Comparison of ENCODE assay signal across 17 cellular contexts in the genomic region with DNA sequence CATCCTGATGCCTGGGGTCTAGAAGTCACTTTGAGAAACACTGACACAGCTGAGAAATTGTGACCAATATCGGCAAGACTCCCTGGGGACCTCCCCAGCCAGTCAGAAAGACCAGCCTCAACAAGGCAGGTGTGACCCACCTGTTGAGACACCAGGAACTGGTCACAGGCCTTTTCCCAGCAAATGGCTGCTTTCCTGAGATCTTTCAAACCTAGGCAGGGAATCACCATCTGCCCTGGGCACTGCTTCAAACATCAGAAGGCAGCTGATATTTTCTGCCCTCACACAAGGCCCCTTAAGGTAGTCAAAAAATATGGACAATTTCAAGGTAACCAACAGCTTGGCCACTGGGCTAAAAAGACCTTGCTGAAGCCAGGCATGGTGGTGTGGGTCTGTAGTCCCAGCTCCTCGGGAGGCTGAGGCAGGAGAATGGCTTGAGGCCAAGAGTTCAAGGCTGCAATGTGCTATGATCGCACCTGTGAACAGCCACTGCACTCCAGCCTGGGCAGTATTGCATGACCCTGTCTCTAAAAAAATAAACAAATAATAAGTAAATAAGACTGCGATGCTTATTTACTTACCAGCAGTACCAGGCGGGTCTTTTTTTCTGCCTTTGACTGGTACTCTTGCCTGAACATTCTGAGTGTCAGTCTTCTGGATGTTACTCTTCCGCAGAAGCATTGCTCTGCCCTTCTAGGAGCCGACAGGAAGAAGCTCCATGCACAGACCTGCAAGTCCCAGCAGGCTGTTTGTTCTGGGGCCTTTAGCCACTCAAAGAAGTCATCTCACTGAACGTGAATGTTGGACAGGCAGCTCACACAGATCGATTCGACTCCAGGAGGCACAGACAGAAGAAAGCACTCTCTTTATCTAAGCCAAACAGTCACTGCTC. TPM values are rescaled to one million over a fixed set of nuclear protein-coding genes. Genes with fewer than 3 reads are reported as not detected.
DNase-seq lines count a peak whose midpoint lies in the region; ATAC-seq and TF ChIP-seq lines count a peak whose summit lies in the region.
"Had no signal": no experiment of that assay in that cellular context is flagged by ENCODE, and none has a peak within 500 bp of the region (broad histone marks: within the 10 kb centered on the region; RNA-seq: fewer than 3 reads in every experiment).

No MANE protein-coding gene starts in this region.

- no peak overlapping the region for H3K4me3 Mint-ChIP-seq in WTC11
- H3K4me3 Mint-ChIP-seq: B cell had no signal

- H3K9me3 ChIP-seq in gastroesophageal sphincter = no peaks in the 10 kb centered on the region
- no peaks in the 10 kb centered on the region for H3K9me3 ChIP-seq in skeletal muscle tissue (ENCODE audit: control insufficient read depth in 3 of 3, low read length in 3 of 3)
- H3K9me3 ChIP-seq: upper lobe of right lung had no signal

- CTCF ChIA-PET in WTC11 (lab: Charles Lee) = interaction anchor here (0.8 to 1.8 kb wide), 5 partner anchors 11 to 71 kb away, joined by 3 to 5 read pairs (median 4); no protein-coding TSS in a partner anchor

- no peaks in the 10 kb centered on the region for H3K27me3 Mint-ChIP-seq in WTC11 (ENCODE audit: low read depth)

- H3K27me3 ChIP-seq in gastroesophageal sphincter (no peaks in the 10 kb centered on the region), skeletal muscle tissue (ENCODE audit: control insufficient read depth in 3 of 3, insufficient read depth in 3 of 3, low read length in 3 of 3) (no peaks in the 10 kb centered on the region)
- H3K27me3 ChIP-seq: upper lobe of right lung had no signal

- DNase-seq in HuH-7 (ENCODE audit: low spot score) (peak; percentile 10), WTC11 (ENCODE audit: low spot score) (no peak), NCI-H2227 (lab: John Stamatoyannopoulos, UW; ENCODE audit: unreplicated experiment) (no peak), NCI-H187 (lab: John Stamatoyannopoulos, UW) (no peak)
- DNase-seq: activated T-cell treated with anti-CD3 and anti-CD28 coated beads for 4 hours, midbrain, NCI-H2171 treated with DMSO at 0.1 percent for 48 hours, PC-9, upper lobe of right lung had no signal

- no peaks in the 10 kb centered on the region for H3K36me3 Mint-ChIP-seq in WTC11
- H3K36me3 Mint-ChIP-seq: activated naive CD4-positive, alpha-beta T cell treated with anti-CD3 and anti-CD28 coated beads, Interleukin-2, amount 50 U/mL, for 72 hours had no signal

- H3K27ac ChIP-seq in gastroesophageal sphincter = peak overlapping the region; percentile 84 to 100 (median 94)
- H3K27ac ChIP-seq in skeletal muscle tissue (ENCODE audit: low read depth, low read length) = peak overlapping the region; percentile 3
- H3K27ac ChIP-seq: parathyroid adenoma, PC-9 had no signal

- no peak overlapping the region for H3K9ac ChIP-seq in skeletal muscle tissue (ENCODE audit: low read depth in 1 of 3, low read length in 3 of 3)
- H3K9ac ChIP-seq: parathyroid adenoma had no signal

- POLR2A ChIA-PET in WTC11 (lab: Charles Lee) = no interaction called here

- WGBS in gastroesophageal sphincter (ENCODE audit: low coverage in 1 of 2), 2 donors = 26 to 49% methylated on average over 7 to 9 of the region's 10 CpGs

- ATAC-seq in WTC11 = peak; percentile 8; the same call in 1 of the 2 replicates
- no peak for ATAC-seq in gastroesophageal sphincter
- no peak for ATAC-seq in HG02588 (IDR thresholded peaks at IDR 0.05; ENCODE audit: unreplicated experiment)
- ATAC-seq in HG03039 (IDR thresholded peaks at IDR 0.05; ENCODE audit: unreplicated experiment) = no peak
- ATAC-seq: activated CD4-positive, CD25-positive, alpha-beta regulatory T cell treated with anti-CD3 and anti-CD28 coated beads, Interleukin-2, amount 50 U/mL, for 24 hours had no signal

- TF ChIP-seq EP300 in gastroesophageal sphincter (IDR thresholded peaks at IDR 0.05) = no peak

- peak overlapping the region; percentile 82 for H3K27ac Mint-ChIP-seq in WTC11
- H3K27ac Mint-ChIP-seq: activated naive CD4-positive, alpha-beta T cell treated with anti-CD3 and anti-CD28 coated beads, Interleukin-2, amount 50 U/mL, for 72 hours; B cell had no signal

- no peak for TF ChIP-seq POLR2A in gastroesophageal sphincter (IDR thresholded peaks at IDR 0.05)

- H3K4me1 ChIP-seq in gastroesophageal sphincter (peaks cover 12 to 97% (median 17%) of the 10 kb centered on the region in 3 donors), skeletal muscle tissue (ENCODE audit: control insufficient read depth in 3 of 3, insufficient read depth in 3 of 3, low read length in 3 of 3) (peaks cover 41 to 56% (median 45%) of the 10 kb centered on the region in 3 donors)
- H3K4me1 ChIP-seq: parathyroid adenoma had no signal

- no peaks in the 10 kb centered on the region for H3K9me3 Mint-ChIP-seq in WTC11
- H3K9me3 Mint-ChIP-seq: activated naive CD4-positive, alpha-beta T cell treated with anti-CD3 and anti-CD28 coated beads, Interleukin-2, amount 50 U/mL, for 72 hours had no signal

- H3K4me1 Mint-ChIP-seq in WTC11 = peaks cover 72% of the 10 kb centered on the region
- H3K4me1 Mint-ChIP-seq: B cell had no signal

- TF ChIP-seq CTCF in WTC11 (IDR thresholded peaks at IDR 0.05) (no peak), gastroesophageal sphincter (IDR thresholded peaks at IDR 0.05) (no peak)

- peak overlapping the region; percentile 40 to 41 for H3K4me3 ChIP-seq in gastroesophageal sphincter
- no peak overlapping the region for H3K4me3 ChIP-seq in skeletal muscle tissue (ENCODE audit: low read length in 3 of 3)
- H3K4me3 ChIP-seq: PC-9, upper lobe of right lung had no signal

- H3K36me3 ChIP-seq in gastroesophageal sphincter (no peaks in the 10 kb centered on the region), skeletal muscle tissue (ENCODE audit: control insufficient read depth in 3 of 3, insufficient read depth in 3 of 3, low read length in 3 of 3) (no peaks in the 10 kb centered on the region)
- H3K36me3 ChIP-seq: upper lobe of right lung had no signal

TF ChIP-seq in WTC11, 78 proteins besides CTCF, POLR2A, EP300 and RAD21 (continues in another document):
- TF ChIP-seq ZNF671 (CRISPR knock-in tag; IDR thresholded peaks at IDR 0.05) = no peak
- TF ChIP-seq, protein P1, sequence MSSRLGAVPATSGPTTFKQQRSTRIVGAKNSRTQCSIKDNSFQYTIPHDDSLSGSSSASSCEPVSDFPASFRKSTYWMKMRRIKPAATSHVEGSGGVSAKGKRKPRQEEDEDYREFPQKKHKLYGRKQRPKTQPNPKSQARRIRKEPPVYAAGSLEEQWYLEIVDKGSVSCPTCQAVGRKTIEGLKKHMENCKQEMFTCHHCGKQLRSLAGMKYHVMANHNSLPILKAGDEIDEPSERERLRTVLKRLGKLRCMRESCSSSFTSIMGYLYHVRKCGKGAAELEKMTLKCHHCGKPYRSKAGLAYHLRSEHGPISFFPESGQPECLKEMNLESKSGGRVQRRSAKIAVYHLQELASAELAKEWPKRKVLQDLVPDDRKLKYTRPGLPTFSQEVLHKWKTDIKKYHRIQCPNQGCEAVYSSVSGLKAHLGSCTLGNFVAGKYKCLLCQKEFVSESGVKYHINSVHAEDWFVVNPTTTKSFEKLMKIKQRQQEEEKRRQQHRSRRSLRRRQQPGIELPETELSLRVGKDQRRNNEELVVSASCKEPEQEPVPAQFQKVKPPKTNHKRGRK (CRISPR knock-in tag; IDR thresholded peaks at IDR 0.05; ENCODE audit: borderline replicate concordance) = no peak
- TF ChIP-seq FOXK1 (CRISPR knock-in tag; IDR thresholded peaks at IDR 0.05) = no peak
- TF ChIP-seq TEAD4 (CRISPR knock-in tag; IDR thresholded peaks at IDR 0.05) = no peak
- TF ChIP-seq, protein P2, sequence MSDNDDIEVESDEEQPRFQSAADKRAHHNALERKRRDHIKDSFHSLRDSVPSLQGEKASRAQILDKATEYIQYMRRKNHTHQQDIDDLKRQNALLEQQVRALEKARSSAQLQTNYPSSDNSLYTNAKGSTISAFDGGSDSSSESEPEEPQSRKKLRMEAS (CRISPR knock-in tag; IDR thresholded peaks at IDR 0.05) = no peak
- TF ChIP-seq, protein P3, sequence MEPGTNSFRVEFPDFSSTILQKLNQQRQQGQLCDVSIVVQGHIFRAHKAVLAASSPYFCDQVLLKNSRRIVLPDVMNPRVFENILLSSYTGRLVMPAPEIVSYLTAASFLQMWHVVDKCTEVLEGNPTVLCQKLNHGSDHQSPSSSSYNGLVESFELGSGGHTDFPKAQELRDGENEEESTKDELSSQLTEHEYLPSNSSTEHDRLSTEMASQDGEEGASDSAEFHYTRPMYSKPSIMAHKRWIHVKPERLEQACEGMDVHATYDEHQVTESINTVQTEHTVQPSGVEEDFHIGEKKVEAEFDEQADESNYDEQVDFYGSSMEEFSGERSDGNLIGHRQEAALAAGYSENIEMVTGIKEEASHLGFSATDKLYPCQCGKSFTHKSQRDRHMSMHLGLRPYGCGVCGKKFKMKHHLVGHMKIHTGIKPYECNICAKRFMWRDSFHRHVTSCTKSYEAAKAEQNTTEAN (CRISPR knock-in tag; IDR thresholded peaks at IDR 0.05) = no peak
- no peak for TF ChIP-seq NR3C1 (CRISPR knock-in tag; conservative IDR thresholded peaks at IDR 0.05; ENCODE audit: low read depth)
- TF ChIP-seq, protein P4, sequence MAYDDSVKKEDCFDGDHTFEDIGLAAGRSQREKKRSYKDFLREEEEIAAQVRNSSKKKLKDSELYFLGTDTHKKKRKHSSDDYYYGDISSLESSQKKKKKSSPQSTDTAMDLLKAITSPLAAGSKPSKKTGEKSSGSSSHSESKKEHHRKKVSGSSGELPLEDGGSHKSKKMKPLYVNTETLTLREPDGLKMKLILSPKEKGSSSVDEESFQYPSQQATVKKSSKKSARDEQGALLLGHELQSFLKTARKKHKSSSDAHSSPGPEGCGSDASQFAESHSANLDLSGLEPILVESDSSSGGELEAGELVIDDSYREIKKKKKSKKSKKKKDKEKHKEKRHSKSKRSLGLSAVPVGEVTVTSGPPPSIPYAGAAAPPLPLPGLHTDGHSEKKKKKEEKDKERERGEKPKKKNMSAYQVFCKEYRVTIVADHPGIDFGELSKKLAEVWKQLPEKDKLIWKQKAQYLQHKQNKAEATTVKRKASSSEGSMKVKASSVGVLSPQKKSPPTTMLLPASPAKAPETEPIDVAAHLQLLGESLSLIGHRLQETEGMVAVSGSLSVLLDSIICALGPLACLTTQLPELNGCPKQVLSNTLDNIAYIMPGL (CRISPR knock-in tag; IDR thresholded peaks at IDR 0.05) = no peak
- TF ChIP-seq SMAD4 (CRISPR knock-in tag; IDR thresholded peaks at IDR 0.05) = no peak
- no peak for TF ChIP-seq OVOL2 (CRISPR knock-in tag; IDR thresholded peaks at IDR 0.05; ENCODE audit: borderline replicate concordance)
- TF ChIP-seq GABPB1 (CRISPR knock-in tag; IDR thresholded peaks at IDR 0.05) = peak; percentile 62; the same call in 1 of the 2 replicates
- no peak for TF ChIP-seq JUN (CRISPR knock-in tag; IDR thresholded peaks at IDR 0.05)
- peak; percentile 78 for TF ChIP-seq ZNF121 (CRISPR knock-in tag; IDR thresholded peaks at IDR 0.05)
- TF ChIP-seq MXD4 (CRISPR knock-in tag; IDR thresholded peaks at IDR 0.05; ENCODE audit: borderline replicate concordance) = no peak
- TF ChIP-seq HMGA2 (CRISPR knock-in tag; IDR thresholded peaks at IDR 0.05) = no peak

RNA-seq across cellular contexts. Expression of a gene that starts 59.7 kb away (rescaled TPM):
- total RNA-seq in WTC11 (2021) = 33.8 to 39.9 TPM (median 34.3 TPM) in 3 replicates
- 1,000 to 10,000 TPM; 1,866 to 2,220 (median 1,948) TPM for total RNA-seq in gastroesophageal sphincter
- 66.8 TPM for total RNA-seq in skeletal muscle tissue

Comparison
In these comparisons a context has a peak if more than half of its experiments do, and no peak if none do; other contexts are left out.
1. H3K4me3 ChIP-seq: peak in gastroesophageal sphincter (2 of 2); none in skeletal muscle tissue (0 of 3).
2. RNA of a gene that starts 59.7 kb away (total RNA-seq): 1,866 to 2,220 TPM in gastroesophageal sphincter; 66.8 TPM in skeletal muscle tissue (single experiment) and 33.8 to 39.9 TPM in WTC11; every median in the first group is over 10 times any median in the second.